Comparison of ENCODE assay signal across 8 cellular contexts in genomic region chr14:35348044-35348380, GRCh38. TPM values are rescaled to one million over a fixed set of nuclear protein-coding genes. Genes with fewer than 3 reads are reported as not detected.
DNase-seq lines count a peak whose midpoint lies in the region; ATAC-seq, FAIRE-seq and TF ChIP-seq lines count a peak whose summit lies in the region.
"Not testable (repeated sequence)": the region's sequence is repeated elsewhere in the genome, so short reads cannot be mapped to it uniquely, and the experiment has no call there.

No MANE protein-coding gene starts in this region.

- not testable (repeated sequence) for H3K9ac ChIP-seq in HUES48 (ENCODE audit: low read depth, low read length); K562 (ENCODE audit: insufficient read depth in 1 of 2, low read depth in 2 of 2, low read length in 2 of 2); neural progenitor cell

- in situ Hi-C loops in K562 (cut with MboI): not testable (repeated sequence)

- not testable (repeated sequence) for H3K36me3 Mint-ChIP-seq in CD8-positive, alpha-beta T cell; mesothelial cell of epicardium; neural progenitor cell; stimulated activated naive CD8-positive, alpha-beta T cell treated with anti-CD3 and anti-CD28 coated beads, Interleukin-15, Interleukin-2, amounts not matched to agents 100 ng/mL and 50 ng/mL, for 24 hours (ENCODE audit: low read depth)

- H3K4me2 ChIP-seq in K562 (ENCODE audit: insufficient read depth, low read length); neural progenitor cell: not testable (repeated sequence)
- H3K4me2 ChIP-seq in hepatocyte: peak overlapping the region; percentile 20

- H3K9me3 ChIP-seq in CD8-positive, alpha-beta T cell (ENCODE audit: low read length); HUES48 (ENCODE audit: control insufficient read depth, insufficient read depth, low read length); K562 (replicated peaks; ENCODE audit: control insufficient read depth, insufficient read depth, low read depth, low read length); hepatocyte (ENCODE audit: low read depth); neural progenitor cell (ENCODE audit: low read depth): not testable (repeated sequence)

- not testable (repeated sequence) for H3K4me3 ChIP-seq in CD8-positive, alpha-beta T cell (ENCODE audit: low read depth, low read length); HUES48 (ENCODE audit: low read depth, low read length); K562; hepatocyte; neural progenitor cell

- not testable (repeated sequence) for H4K20me1 ChIP-seq in K562 (replicated peaks; ENCODE audit: control insufficient read depth, insufficient read depth, low read length); hepatocyte (ENCODE audit: insufficient read depth, poor library complexity, severe bottlenecking); neural progenitor cell (ENCODE audit: low read depth)

- not testable (repeated sequence) for TF ChIP-seq EP300 in K562 (IDR thresholded peaks at IDR 0.05; ENCODE audit: low read length)

- H3K36me3 ChIP-seq in CD8-positive, alpha-beta T cell (ENCODE audit: insufficient read depth, low read length); HUES48 (ENCODE audit: control insufficient read depth, insufficient read depth, low read length); K562 (ENCODE audit: control insufficient read depth, insufficient read depth, low read length); hepatocyte (replicated peaks; ENCODE audit: insufficient read depth, low read depth); neural progenitor cell: not testable (repeated sequence)

- CTCF ChIA-PET in CD8-positive, alpha-beta T cell (lab: Charles Lee): interaction anchor here (1.0 kb wide), 1 partner anchor 119 kb away, joined by 5 read pairs; no protein-coding TSS in a partner anchor
- CTCF ChIA-PET in K562 (lab: Yijun Ruan, JAX; ENCODE audit: low intra/inter-chr PET ratio): not testable (repeated sequence)

- not testable (repeated sequence) for H3K27me3 ChIP-seq in CD8-positive, alpha-beta T cell (ENCODE audit: insufficient read depth, low read length); HUES48 (ENCODE audit: control insufficient read depth, insufficient read depth, low read length); K562 (ENCODE audit: control insufficient read depth in 2 of 2, insufficient read depth in 2 of 2, low read length in 2 of 2); hepatocyte; neural progenitor cell

- ATAC-seq in CD8-positive, alpha-beta T cell; K562: not testable (repeated sequence)

- not testable (repeated sequence) for H3K9me1 ChIP-seq in K562 (ENCODE audit: control insufficient read depth, insufficient read depth, low read length)

- H3K4me3 Mint-ChIP-seq in CD8-positive, alpha-beta T cell: peak overlapping the region; percentile 3
- H3K4me3 Mint-ChIP-seq in mesothelial cell of epicardium; stimulated activated naive CD8-positive, alpha-beta T cell treated with anti-CD3 and anti-CD28 coated beads, Interleukin-15, Interleukin-2, amounts not matched to agents 100 ng/mL and 50 ng/mL, for 24 hours: not testable (repeated sequence)
- peak overlapping the region; percentile 28 for H3K4me3 Mint-ChIP-seq in neural progenitor cell

- not testable (repeated sequence) for FAIRE-seq in K562 (lab: Jason Lieb, UNC)

- not testable (repeated sequence) for H3K9me2 ChIP-seq in hepatocyte (replicated peaks; ENCODE audit: insufficient read depth)

- H3K27ac Mint-ChIP-seq in CD8-positive, alpha-beta T cell: peak overlapping the region; percentile 20
- H3K27ac Mint-ChIP-seq in mesothelial cell of epicardium (peak overlapping the region; percentile 84), neural progenitor cell (peak overlapping the region; percentile 86)
- peak overlapping the region; percentile 49 for H3K27ac Mint-ChIP-seq in stimulated activated naive CD8-positive, alpha-beta T cell treated with anti-CD3 and anti-CD28 coated beads, Interleukin-15, Interleukin-2, amounts not matched to agents 100 ng/mL and 50 ng/mL, for 24 hours

- DNase-seq in CD8-positive, alpha-beta T cell; K562 (ENCODE audit: extremely low read depth in 1 of 4, low spot score in 3 of 4); hepatocyte (ENCODE audit: low spot score); mesothelial cell of epicardium (ENCODE audit: low spot score in 2 of 2, unreplicated experiment in 2 of 2); neural progenitor cell (ENCODE audit: low spot score): not testable (repeated sequence)

- H3K4me1 ChIP-seq in CD8-positive, alpha-beta T cell (ENCODE audit: insufficient read depth, low read length): peaks cover 21% of the 10 kb centered on the region
- not testable (repeated sequence) for H3K4me1 ChIP-seq in HUES48 (ENCODE audit: control insufficient read depth, insufficient read depth, low read length)
- H3K4me1 ChIP-seq in K562 (replicated peaks in 1 of 2; ENCODE audit: control insufficient read depth in 2 of 2, insufficient read depth in 2 of 2, low read length in 2 of 2): peaks cover 6 to 16% of the 10 kb centered on the region in 2 experiments; a peak in 4 of 5 replicates
- peaks cover 11% of the 10 kb centered on the region for H3K4me1 ChIP-seq in hepatocyte (ENCODE audit: insufficient read depth)
- peaks cover 17% of the 10 kb centered on the region for H3K4me1 ChIP-seq in neural progenitor cell

- H3K27ac ChIP-seq in 22Rv1: peak overlapping the region; percentile 34
- not testable (repeated sequence) for H3K27ac ChIP-seq in CD8-positive, alpha-beta T cell (ENCODE audit: low read depth, low read length); K562 (ENCODE audit: extremely low read depth, low read depth, low read length); neural progenitor cell
- H3K27ac ChIP-seq in HUES48 (ENCODE audit: low read depth, low read length): peak overlapping the region; percentile 46
- peak overlapping the region; percentile 19 for H3K27ac ChIP-seq in hepatocyte

- H3K4me1 Mint-ChIP-seq in CD8-positive, alpha-beta T cell (ENCODE audit: low read depth): peaks cover 33% of the 10 kb centered on the region
- H3K4me1 Mint-ChIP-seq in mesothelial cell of epicardium (peaks cover 23% of the 10 kb centered on the region), neural progenitor cell (peaks cover 29% of the 10 kb centered on the region)
- H3K4me1 Mint-ChIP-seq in stimulated activated naive CD8-positive, alpha-beta T cell treated with anti-CD3 and anti-CD28 coated beads, Interleukin-15, Interleukin-2, amounts not matched to agents 100 ng/mL and 50 ng/mL, for 24 hours (ENCODE audit: low read depth): peaks cover 31% of the 10 kb centered on the region

- peak overlapping the region; percentile 81 for H2AFZ ChIP-seq in K562 (ENCODE audit: low read depth, low read length)
- peak overlapping the region; percentile 16 for H2AFZ ChIP-seq in hepatocyte
- H2AFZ ChIP-seq in neural progenitor cell (replicated peaks): peak overlapping the region; percentile 57

- TF ChIP-seq CTCF in 22Rv1 (IDR thresholded peaks at IDR 0.05); CD8-positive, alpha-beta T cell (IDR thresholded peaks at IDR 0.05); K562 (IDR thresholded peaks at IDR 0.05 in 2 of 3, conservative IDR thresholded peaks at IDR 0.05 in 1 of 3; ENCODE audit: insufficient read depth in 2 of 3, low read depth in 1 of 3, low read length in 3 of 3); hepatocyte (IDR thresholded peaks at IDR 0.05; ENCODE audit: poor library complexity); mesothelial cell of epicardium (IDR thresholded peaks at IDR 0.05; ENCODE audit: unreplicated experiment); neural progenitor cell (IDR thresholded peaks at IDR 0.05): not testable (repeated sequence)

- H3K79me2 ChIP-seq in K562 (ENCODE audit: control insufficient read depth, insufficient read depth, low read length); hepatocyte; neural progenitor cell (ENCODE audit: low read depth): not testable (repeated sequence)

- TF ChIP-seq RAD21 in K562 (CRISPR knock-in tag; conservative IDR thresholded peaks at IDR 0.05 in 1 of 2, IDR thresholded peaks at IDR 0.05 in 1 of 2): not testable (repeated sequence)

- intact Hi-C loops in CD8-positive, alpha-beta T cell (cut with DNase I, micrococcal nuclease): loop anchor here in 1 of 2 experiments (10.0 kb wide), 1 partner anchor 53 kb away; the partner anchor contains the start of gene PSMA6
- intact Hi-C loops in K562 (cut with micrococcal nuclease): not testable (repeated sequence)

- H3F3A ChIP-seq in neural progenitor cell (ENCODE audit: low read depth): not testable (repeated sequence)

- H3K9me3 Mint-ChIP-seq in CD8-positive, alpha-beta T cell; mesothelial cell of epicardium; neural progenitor cell; stimulated activated naive CD8-positive, alpha-beta T cell treated with anti-CD3 and anti-CD28 coated beads, Interleukin-15, Interleukin-2, amounts not matched to agents 100 ng/mL and 50 ng/mL, for 24 hours: not testable (repeated sequence)

- 0% methylated on average over 3 of the region's 6 CpGs for WGBS in K562 (ENCODE audit: insufficient coverage, low coverage, missing lambda C conversion rate)
- 6% methylated on average over 6 of the region's 6 CpGs for WGBS in hepatocyte (ENCODE audit: low lambda C conversion rate, missing lambda C conversion rate)

- POLR2A ChIA-PET in CD8-positive, alpha-beta T cell (lab: Charles Lee): interaction anchor here (1.7 kb wide), 1 partner anchor 56 kb away, joined by 4 read pairs; no protein-coding TSS in a partner anchor
- POLR2A ChIA-PET in K562 (lab: Yijun Ruan, JAX): not testable (repeated sequence)

- not testable (repeated sequence) for TF ChIP-seq POLR2A in K562 (conservative IDR thresholded peaks at IDR 0.05)

- H3K27me3 Mint-ChIP-seq in CD8-positive, alpha-beta T cell (ENCODE audit: low read depth); mesothelial cell of epicardium (ENCODE audit: low read depth); neural progenitor cell (ENCODE audit: insufficient read depth, low read depth); stimulated activated naive CD8-positive, alpha-beta T cell treated with anti-CD3 and anti-CD28 coated beads, Interleukin-15, Interleukin-2, amounts not matched to agents 100 ng/mL and 50 ng/mL, for 24 hours: not testable (repeated sequence)

- not testable (repeated sequence) for BruUV-seq in K562 (replicated peaks; lab: Mats Ljungman, UMichigan)

RNA-seq across cellular contexts. Expression of gene PSMA6, which starts 55.8 kb away (rescaled TPM):
- 10 to 100 TPM; 72.3 to 78.9 TPM for total RNA-seq in CD8-positive, alpha-beta T cell
- 38.7 and 60.7 TPM in 2 replicates for total RNA-seq in K562 (2011; cell fraction: chromatin; rRNA removed; ENCODE audit: low replicate concordance)
- 47.8 and 50.5 TPM in 2 replicates for total RNA-seq in K562 (2011; cell fraction: nucleolus; rRNA removed)
- total RNA-seq in K562 (2011; cell fraction: nucleoplasm; rRNA removed): 58.6 and 80.4 TPM in 2 replicates
- total RNA-seq in K562 (2014; rRNA removed) (164 and 210 TPM in 2 replicates), K562 (2014; rRNA removed; fragmentation: Illumina TruSeq; extraction: Trizol) (234 and 271 TPM in 2 replicates), K562 (2015; rRNA removed; fragmentation: Illumina TruSeq; extraction: Trizol) (279 and 288 TPM in 2 replicates), K562 (2021) (258 and 274 TPM in 2 replicates), hepatocyte (252 and 260 TPM in 2 replicates), mesothelial cell of epicardium (155 to 156 TPM (median 156 TPM) in 3 replicates), neural progenitor cell (ENCODE audit: low replicate concordance) (241 and 344 TPM in 2 replicates)
- polyA plus RNA-seq in K562 (2011; rRNA removed) (318 and 452 TPM in 2 replicates), K562 (2014; fragmentation: Illumina TruSeq; extraction: Trizol) (292 and 301 TPM in 2 replicates), K562 (2014; fragmentation: Nextera tagmentation; extraction: Ambion mirVana) (100 to 1,000 TPM; 922 to 952 TPM), K562 (2014; rRNA removed) (274 and 283 TPM in 2 replicates), hepatocyte (216 and 228 TPM in 2 replicates)
- polyA plus RNA-seq in K562 (2011; cell fraction: cytosol; rRNA removed): 167 and 229 TPM in 2 replicates
- polyA plus RNA-seq in K562 (2011; cell fraction: nucleus; rRNA removed): 54.4 and 95.7 TPM in 2 replicates
- polyA plus RNA-seq in K562 (2012): 203 and 288 TPM in 2 replicates
- polyA minus RNA-seq in K562 (2011; rRNA and poly(A)+ RNA removed): 166 and 169 TPM in 2 replicates
- polyA minus RNA-seq in K562 (2011; cell fraction: cytosol; rRNA and poly(A)+ RNA removed): 78.1 and 98.1 TPM in 2 replicates
- 17.6 and 42.8 TPM in 2 replicates for polyA minus RNA-seq in K562 (2011; cell fraction: nucleus; rRNA and poly(A)+ RNA removed)

RNA-seq across cellular contexts. Expression of gene NFKBIA, which starts 56.5 kb away (rescaled TPM):
- total RNA-seq in CD8-positive, alpha-beta T cell: 1,000 to 10,000 TPM; 1,097 to 1,133 TPM
- total RNA-seq in K562 (2011; cell fraction: chromatin; rRNA removed; ENCODE audit: low replicate concordance): 39.0 and 119 TPM in 2 replicates
- 77.4 and 121 TPM in 2 replicates for total RNA-seq in K562 (2011; cell fraction: nucleolus; rRNA removed)
- 50.6 and 60.0 TPM in 2 replicates for total RNA-seq in K562 (2011; cell fraction: nucleoplasm; rRNA removed)
- total RNA-seq in K562 (2014; rRNA removed): 20.9 and 39.6 TPM in 2 replicates
- total RNA-seq in K562 (2014; rRNA removed; fragmentation: Illumina TruSeq; extraction: Trizol): 16.7 and 17.7 TPM in 2 replicates
- total RNA-seq in K562 (2015; rRNA removed; fragmentation: Illumina TruSeq; extraction: Trizol): 31.8 and 34.5 TPM in 2 replicates
- total RNA-seq in K562 (2021): 21.3 and 22.7 TPM in 2 replicates
- polyA plus RNA-seq in K562 (2011; rRNA removed): 15.0 and 23.8 TPM in 2 replicates
- 17.5 and 26.1 TPM in 2 replicates for polyA plus RNA-seq in K562 (2011; cell fraction: cytosol; rRNA removed)
- 75.3 and 106 TPM in 2 replicates for polyA plus RNA-seq in K562 (2011; cell fraction: nucleus; rRNA removed)
- polyA plus RNA-seq in K562 (2012): 23.5 and 32.0 TPM in 2 replicates
- polyA plus RNA-seq in K562 (2014; fragmentation: Illumina TruSeq; extraction: Trizol): 23.8 and 24.4 TPM in 2 replicates
- polyA plus RNA-seq in K562 (2014; fragmentation: Nextera tagmentation; extraction: Ambion mirVana): 1 to 10 TPM; 6.9 to 8.8 TPM
- 15.3 and 18.2 TPM in 2 replicates for polyA plus RNA-seq in K562 (2014; rRNA removed)
- 19.5 and 24.3 TPM in 2 replicates for polyA minus RNA-seq in K562 (2011; rRNA and poly(A)+ RNA removed)
- polyA minus RNA-seq in K562 (2011; cell fraction: cytosol; rRNA and poly(A)+ RNA removed): 17.6 and 21.0 TPM in 2 replicates
- 67.9 and 90.0 TPM in 2 replicates for polyA minus RNA-seq in K562 (2011; cell fraction: nucleus; rRNA and poly(A)+ RNA removed)
- 238 and 252 TPM in 2 replicates for total RNA-seq in hepatocyte
- polyA plus RNA-seq in hepatocyte: 345 and 359 TPM in 2 replicates
- 196 to 218 TPM (median 205 TPM) in 3 replicates for total RNA-seq in mesothelial cell of epicardium
- 26.4 and 31.6 TPM in 2 replicates for total RNA-seq in neural progenitor cell (ENCODE audit: low replicate concordance)

Comparison
In these comparisons a context has a peak if more than half of its experiments do, and no peak if none do; other contexts are left out.
1. H3K27ac Mint-ChIP-seq: peak in every context shown above with its lines; median percentile 86 in neural progenitor cell; 84 in mesothelial cell of epicardium; 49 in stimulated activated naive CD8-positive, alpha-beta T cell treated with anti-CD3 and anti-CD28 coated beads, Interleukin-15, Interleukin-2, amounts not matched to agents 100 ng/mL and 50 ng/mL, for 24 hours; 20 in CD8-positive, alpha-beta T cell.
2. H2AFZ ChIP-seq: peak in every context shown above with its lines; median percentile 81 in K562; 57 in neural progenitor cell; 16 in hepatocyte.